ENCODE assay signal across 8 cellular contexts in genomic region chr16:75264999-75265910, GRCh38. TPM values are rescaled to one million over a fixed set of nuclear protein-coding genes. Genes with fewer than 3 reads are reported as not detected.
DNase-seq lines count a peak whose midpoint lies in the region; ATAC-seq and TF ChIP-seq lines count a peak whose summit lies in the region.

No MANE protein-coding gene starts in this region.

- H3K27me3 ChIP-seq in mesendoderm (ENCODE audit: insufficient read depth, low read length, poor library complexity) (no peaks in the 10 kb centered on the region), aorta (ENCODE audit: control insufficient read depth in 1 of 2, insufficient read depth in 2 of 2, low read length in 1 of 2) (no peaks in the 10 kb centered on the region)
- H3K27me3 ChIP-seq in CD4-positive, alpha-beta T cell (ENCODE audit: control insufficient read depth, insufficient read depth, low read length) = peaks cover 50% of the 10 kb centered on the region

- H2BK5ac ChIP-seq in mesendoderm (ENCODE audit: low read length) = no peak overlapping the region

- POLR2A ChIA-PET in CD4-positive, alpha-beta T cell (lab: Charles Lee) = no interaction called here

- peaks cover 30% of the 10 kb centered on the region for H3K79me1 ChIP-seq in mesendoderm (ENCODE audit: low read length)

- H3K4me1 ChIP-seq in mesendoderm (ENCODE audit: control insufficient read depth, low read depth, low read length) = peaks cover 6% of the 10 kb centered on the region
- H3K4me1 ChIP-seq in aorta (ENCODE audit: control insufficient read depth in 1 of 2, insufficient read depth in 2 of 2, low read length in 2 of 2) = peaks cover 0 to 2% of the 10 kb centered on the region in 2 donors

- WGBS in mesendoderm (ENCODE audit: extremely low coverage, insufficient coverage, low lambda C conversion rate) = no CpG with 5 or more reads among the region's 74 CpGs
- 1% methylated on average over 55 to 74 of the region's 74 CpGs for WGBS in aorta, 2 donors

- no peak overlapping the region for H4K5ac ChIP-seq in mesendoderm (ENCODE audit: low read length)

- no peaks in the 10 kb centered on the region for H3K9me3 ChIP-seq in aorta (ENCODE audit: control insufficient read depth, low read length)
- H3K9me3 ChIP-seq in CD4-positive, alpha-beta T cell (ENCODE audit: control insufficient read depth, low read length) = no peaks in the 10 kb centered on the region

- peaks cover 56% of the 10 kb centered on the region for H3K27me3 Mint-ChIP-seq in CD4-positive, alpha-beta T cell

- H3K4me2 ChIP-seq in mesendoderm (ENCODE audit: low read length) = peak overlapping the region; percentile 85

- CTCF ChIA-PET in CD4-positive, alpha-beta T cell (lab: Charles Lee) = no interaction called here

- H3K23ac ChIP-seq in mesendoderm (ENCODE audit: low read length) = peak overlapping the region; percentile 45

- H3K56ac ChIP-seq in mesendoderm (ENCODE audit: low read length) = peak overlapping the region; percentile 94

- no peaks in the 10 kb centered on the region for H3K4me1 Mint-ChIP-seq in CD4-positive, alpha-beta T cell (ENCODE audit: low read depth)

- no peak overlapping the region for H2BK15ac ChIP-seq in mesendoderm (replicated peaks; ENCODE audit: low read depth)

- H3K36me3 ChIP-seq in mesendoderm (ENCODE audit: control insufficient read depth, insufficient read depth, low read length) (peaks cover 2% of the 10 kb centered on the region), aorta (ENCODE audit: control insufficient read depth in 1 of 2, insufficient read depth in 2 of 2, low read length in 1 of 2) (no peaks in the 10 kb centered on the region)

- H3K27ac ChIP-seq in cingulate gyrus (ENCODE audit: low read depth, low read length) (peak overlapping the region; percentile 88), mesendoderm (ENCODE audit: low read depth, low read length) (peak overlapping the region; percentile 65), aorta (ENCODE audit: low read depth in 1 of 2, low read length in 2 of 2) (peak overlapping the region; percentile 86 to 95)
- H3K27ac ChIP-seq in CD4-positive, alpha-beta T cell (ENCODE audit: low read depth, low read length) = no peak overlapping the region

- H4K8ac ChIP-seq in mesendoderm (ENCODE audit: low read depth, low read length) = peak overlapping the region; percentile 77

- no peaks in the 10 kb centered on the region for H3K9me3 Mint-ChIP-seq in CD4-positive, alpha-beta T cell

- ATAC-seq in GM19328 (IDR thresholded peaks at IDR 0.05; ENCODE audit: unreplicated experiment) = peak; percentile 46
- ATAC-seq in HG03457 (IDR thresholded peaks at IDR 0.05; ENCODE audit: unreplicated experiment) = peak; percentile 14
- ATAC-seq in aorta (ENCODE audit: low FRiP score) = peak; percentile 53
- ATAC-seq in CD4-positive, alpha-beta T cell (ENCODE audit: poor library complexity) = no peak

- peak overlapping the region; percentile 90 for H3K4ac ChIP-seq in mesendoderm (ENCODE audit: low read depth, low read length)

- peak overlapping the region; percentile 49 for H2BK120ac ChIP-seq in mesendoderm (ENCODE audit: low read depth, low read length)

- peak overlapping the region; percentile 95 for H3K9ac ChIP-seq in mesendoderm (ENCODE audit: low read length)

- H2AK5ac ChIP-seq in mesendoderm (ENCODE audit: low read length) = no peak overlapping the region

- peak overlapping the region; percentile 90 for H3K18ac ChIP-seq in mesendoderm (ENCODE audit: low read length)

- no peaks in the 10 kb centered on the region for H3K36me3 Mint-ChIP-seq in CD4-positive, alpha-beta T cell (ENCODE audit: low read depth)

- DNase-seq in AG08395 (ENCODE audit: low spot score) (peak; percentile 54), mesendoderm (no peak), aorta (peak; percentile 68 to 87), posterior vena cava (ENCODE audit: low spot score) (no peak)
- no peak for DNase-seq in CD4-positive, alpha-beta T cell

- peak overlapping the region; percentile 87 for H3K4me3 ChIP-seq in mesendoderm (ENCODE audit: low read length)
- peak overlapping the region; percentile 93 to 97 for H3K4me3 ChIP-seq in aorta (ENCODE audit: low read length in 2 of 2)

- no peak overlapping the region for H3K27ac Mint-ChIP-seq in CD4-positive, alpha-beta T cell

- intact Hi-C loops in aorta (cut with DNase I) (loop anchor here in 1 of 2 donors (5.0 kb wide), 1 partner anchor 37 kb away; no protein-coding TSS in a partner anchor), posterior vena cava (cut with DNase I) (no loop called here)
- intact Hi-C loops in CD4-positive, alpha-beta T cell (cut with DNase I, micrococcal nuclease) = no loop called here

- TF ChIP-seq CTCF in CD4-positive, alpha-beta T cell (IDR thresholded peaks at IDR 0.05) = no peak

- no peak overlapping the region for H3K4me3 Mint-ChIP-seq in CD4-positive, alpha-beta T cell

- peaks cover 45% of the 10 kb centered on the region for H3K79me2 ChIP-seq in mesendoderm (ENCODE audit: control insufficient read depth, insufficient read depth, low read length)

RNA-seq across cellular contexts. Expression of gene BCAR1, which starts 13.8 kb away (rescaled TPM):
- 108 TPM for polyA plus RNA-seq in mesendoderm (2013, experiment 1 of 2)
- polyA plus RNA-seq in mesendoderm (2013, experiment 2 of 2) = 108 TPM
- total RNA-seq in aorta = 100 to 1,000 TPM; 125 to 140 TPM
- polyA plus RNA-seq in aorta = 10 to 100 TPM; 28.7 to 56.3 TPM
- under 1 TPM; 0.08 to 0.17 TPM for total RNA-seq in CD4-positive, alpha-beta T cell
- 100 to 1,000 TPM in 1 of 2 donors, 10 to 100 TPM in 1; 48.7 to 104 TPM for total RNA-seq in posterior vena cava

RNA-seq across cellular contexts. Expression of gene CTRB1, which starts 46.5 kb away (rescaled TPM):
- not detected for polyA plus RNA-seq in mesendoderm (2013, experiment 1 of 2)
- polyA plus RNA-seq in mesendoderm (2013, experiment 2 of 2) = 0.04 TPM
- total RNA-seq in aorta = 1 to 10 TPM; 3.4 to 6.8 TPM
- 10 to 100 TPM in 1 of 2 donors, 1 to 10 TPM in 1; 5.7 to 17.4 TPM for polyA plus RNA-seq in aorta
- not detected for total RNA-seq in CD4-positive, alpha-beta T cell
- 1 to 10 TPM in 1 of 2 donors, not detected in 1; 4.0 TPM for total RNA-seq in posterior vena cava

RNA-seq across cellular contexts. Expression of gene CTRB2, which starts 58.3 kb away (rescaled TPM):
- polyA plus RNA-seq in mesendoderm (2013, experiment 1 of 2) = 0.06 TPM
- not detected for polyA plus RNA-seq in mesendoderm (2013, experiment 2 of 2)
- total RNA-seq in aorta = 10 to 100 TPM in 1 of 2 donors, 1 to 10 TPM in 1; 9.1 to 11.6 TPM
- 10 to 100 TPM; 12.7 to 19.0 TPM for polyA plus RNA-seq in aorta
- total RNA-seq in CD4-positive, alpha-beta T cell = not detected
- 1 to 10 TPM in 1 of 2 donors, under 1 TPM in 1; 0.79 to 9.1 TPM for total RNA-seq in posterior vena cava

Comparison
In these comparisons a context has a peak if more than half of its experiments do, and no peak if none do; other contexts are left out.
1. DNase-seq: peak in AG08395 (single experiment) and aorta (2 of 2); none in mesendoderm (single experiment), CD4-positive, alpha-beta T cell (0 of 10) and posterior vena cava (single experiment).
2. RNA of gene BCAR1, which starts 13.8 kb away (total RNA-seq): 125 to 140 TPM in aorta and 48.7 to 104 TPM in posterior vena cava; 0.08 to 0.17 TPM in CD4-positive, alpha-beta T cell; every median in the first group is over 10 times any median in the second.